1 cellular context compared by ENCODE assay signal in the genomic region with DNA sequence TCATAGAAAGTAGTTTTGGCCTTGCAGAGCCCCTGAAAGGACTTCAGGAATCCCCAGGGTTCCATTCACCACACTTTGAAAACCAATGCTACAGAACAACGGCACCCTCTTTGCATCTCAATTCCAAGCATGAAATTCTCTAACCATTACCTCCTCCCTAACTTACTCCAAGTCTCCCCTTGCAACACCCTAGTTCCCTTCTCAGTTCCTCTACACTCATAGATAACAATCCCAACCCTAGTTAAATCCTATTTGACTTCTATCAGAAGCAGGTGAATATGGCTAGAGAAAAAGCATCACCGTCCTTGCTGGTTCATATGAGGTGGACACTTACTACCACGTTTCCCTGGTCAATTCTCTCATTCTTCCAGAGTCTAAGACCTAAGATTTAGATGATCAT.
TF ChIP-seq lines count a peak whose summit lies in the region.

No MANE protein-coding gene starts in this region.

TF ChIP-seq in neural cell, 6 proteins besides CTCF, POLR2A, EP300 and RAD21 (continued from another document):
- TF ChIP-seq REST (IDR thresholded peaks at IDR 0.05; ENCODE audit: borderline replicate concordance), result no peak
- TF ChIP-seq EZH2 (IDR thresholded peaks at IDR 0.05; ENCODE audit: borderline replicate concordance, insufficient read depth, low read length, poor library complexity, severe bottlenecking), result no peak
- no peak for TF ChIP-seq POLR2AphosphoS5 (IDR thresholded peaks at IDR 0.05)
